ENCODE assay signal across 13 cellular contexts in the genomic region with DNA sequence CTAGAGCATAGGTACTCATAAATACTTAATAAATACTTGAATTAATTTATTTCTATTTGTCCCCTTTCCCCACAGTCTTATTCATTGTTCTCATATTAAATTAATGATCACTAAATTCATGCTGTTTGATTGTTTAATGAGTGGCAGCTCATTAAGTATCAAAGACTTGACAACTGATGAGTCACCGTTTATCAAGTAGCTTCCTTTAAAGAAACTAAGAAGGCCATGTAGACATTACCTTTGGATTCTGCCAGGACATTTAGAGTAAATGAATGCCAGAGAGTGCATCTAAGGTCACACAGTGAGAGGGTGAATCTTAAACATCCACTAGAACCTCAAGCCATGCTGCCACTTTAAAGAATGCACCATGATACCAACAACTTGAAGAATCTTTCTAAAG. TPM values are rescaled to one million over a fixed set of nuclear protein-coding genes. Genes with fewer than 3 reads are reported as not detected.
DNase-seq lines count a peak whose midpoint lies in the region; TF ChIP-seq lines count a peak whose summit lies in the region.
"Had no signal": no experiment of that assay in that cellular context is flagged by ENCODE, and none has a peak within 500 bp of the region (broad histone marks: within the 10 kb centered on the region; RNA-seq: fewer than 3 reads in every experiment).

No MANE protein-coding gene starts in this region.

- H2AFZ ChIP-seq in neural progenitor cell (replicated peaks): no peak overlapping the region

- no peak overlapping the region for H3K27ac ChIP-seq in CD4-positive, alpha-beta memory T cell (ENCODE audit: low read depth, low read length)
- H3K27ac ChIP-seq in neural progenitor cell: no peak overlapping the region

- intact Hi-C loops in CD4-positive, alpha-beta memory T cell (cut with micrococcal nuclease): no loop called here

- H3K79me2 ChIP-seq in neural progenitor cell (ENCODE audit: low read depth): no peaks in the 10 kb centered on the region

- DNase-seq in activated CD4-positive, alpha-beta T cell treated with anti-CD3 and anti-CD28 coated beads, Interleukin-2, amount 10 ng/mL, durations not matched to agents 7 days and 5 days: no peak
- DNase-seq in activated CD4-positive, alpha-beta T cell treated with anti-CD3 and anti-CD28 coated beads, Interleukin-2, amount 50 U/mL, for 48 hours: no peak
- DNase-seq in CD4-positive, alpha-beta memory T cell: no peak
- DNase-seq in kidney tubule cell (ENCODE audit: low spot score) (peak; percentile 15), neural progenitor cell (ENCODE audit: low spot score) (no peak)
- no peak for DNase-seq in T-helper 2 cell treated with Interferon-gamma antibody and Interleukin-4, amounts not matched to agents 5 μg/mL and 100 μg/mL, for 36 hours (ENCODE audit: low spot score)
- DNase-seq in stimulated activated CD4-positive, alpha-beta T cell treated with anti-CD3 and anti-CD28 coated beads, Interleukin-4, amount 100 ng/mL, for 24 hours: no peak
- DNase-seq: C1 segment of cervical spinal cord, Kasumi-1, MM.1S, NCI-H1092 treated with DMSO at 0.1 percent for 48 hours, NCI-H510A treated with DMSO at 0.1 percent for 48 hours had no signal

- H3K9ac ChIP-seq in neural progenitor cell: no peak overlapping the region

- H3K27me3 ChIP-seq in CD4-positive, alpha-beta memory T cell (ENCODE audit: insufficient read depth, low read length): no peaks in the 10 kb centered on the region
- H3K27me3 ChIP-seq in neural progenitor cell: no peaks in the 10 kb centered on the region

- peaks cover 73% of the 10 kb centered on the region for H3K36me3 Mint-ChIP-seq in activated CD4-positive, alpha-beta T cell treated with anti-CD3 and anti-CD28 coated beads, Interleukin-2, amount 10 ng/mL, durations not matched to agents 7 days and 5 days (ENCODE audit: low read depth)
- H3K36me3 Mint-ChIP-seq in CD4-positive, alpha-beta memory T cell: peaks cover 57 to 59% of the 10 kb centered on the region in 2 donors
- peaks cover 22% of the 10 kb centered on the region for H3K36me3 Mint-ChIP-seq in activated naive CD8-positive, alpha-beta T cell
- H3K36me3 Mint-ChIP-seq in neural progenitor cell: no peaks in the 10 kb centered on the region
- H3K36me3 Mint-ChIP-seq in T-helper 2 cell treated with Interferon-gamma antibody and Interleukin-4, amounts not matched to agents 5 μg/mL and 100 μg/mL, for 36 hours (ENCODE audit: low read depth): peaks cover 63% of the 10 kb centered on the region

- CTCF ChIA-PET in activated CD4-positive, alpha-beta T cell treated with anti-CD3 and anti-CD28 coated beads, Interleukin-2, amount 10 ng/mL, durations not matched to agents 7 days and 5 days (lab: Charles Lee): no interaction called here
- CTCF ChIA-PET in CD4-positive, alpha-beta memory T cell (lab: Charles Lee; ENCODE audit: partially characterized antibody): interaction anchor here (2.3 kb wide), 1 partner anchor 45 kb away, joined by 6 read pairs; no protein-coding TSS in a partner anchor

- peaks cover 58% of the 10 kb centered on the region for H3K4me1 Mint-ChIP-seq in activated CD4-positive, alpha-beta T cell treated with anti-CD3 and anti-CD28 coated beads, Interleukin-2, amount 10 ng/mL, durations not matched to agents 7 days and 5 days
- H3K4me1 Mint-ChIP-seq in CD4-positive, alpha-beta memory T cell: peaks cover 34 to 60% (median 56%) of the 10 kb centered on the region in 4 donors
- peaks cover 76% of the 10 kb centered on the region for H3K4me1 Mint-ChIP-seq in activated naive CD8-positive, alpha-beta T cell (ENCODE audit: low read depth)
- H3K4me1 Mint-ChIP-seq in neural progenitor cell: no peaks in the 10 kb centered on the region
- peaks cover 44% of the 10 kb centered on the region for H3K4me1 Mint-ChIP-seq in T-helper 2 cell treated with Interferon-gamma antibody and Interleukin-4, amounts not matched to agents 5 μg/mL and 100 μg/mL, for 36 hours (ENCODE audit: low read depth)

- H3K9me3 Mint-ChIP-seq in activated CD4-positive, alpha-beta T cell treated with anti-CD3 and anti-CD28 coated beads, Interleukin-2, amount 10 ng/mL, durations not matched to agents 7 days and 5 days: no peaks in the 10 kb centered on the region
- no peaks in the 10 kb centered on the region for H3K9me3 Mint-ChIP-seq in CD4-positive, alpha-beta memory T cell
- no peaks in the 10 kb centered on the region for H3K9me3 Mint-ChIP-seq in activated naive CD8-positive, alpha-beta T cell (ENCODE audit: low read depth)
- H3K9me3 Mint-ChIP-seq in neural progenitor cell: no peaks in the 10 kb centered on the region
- H3K9me3 Mint-ChIP-seq in T-helper 2 cell treated with Interferon-gamma antibody and Interleukin-4, amounts not matched to agents 5 μg/mL and 100 μg/mL, for 36 hours: no peaks in the 10 kb centered on the region

- H3F3A ChIP-seq in neural progenitor cell (ENCODE audit: low read depth): no peaks in the 10 kb centered on the region

- no peaks in the 10 kb centered on the region for H3K27me3 Mint-ChIP-seq in activated CD4-positive, alpha-beta T cell treated with anti-CD3 and anti-CD28 coated beads, Interleukin-2, amount 10 ng/mL, durations not matched to agents 7 days and 5 days
- no peaks in the 10 kb centered on the region for H3K27me3 Mint-ChIP-seq in CD4-positive, alpha-beta memory T cell
- H3K27me3 Mint-ChIP-seq in activated naive CD8-positive, alpha-beta T cell: no peaks in the 10 kb centered on the region
- no peaks in the 10 kb centered on the region for H3K27me3 Mint-ChIP-seq in neural progenitor cell (ENCODE audit: insufficient read depth, low read depth)
- no peaks in the 10 kb centered on the region for H3K27me3 Mint-ChIP-seq in T-helper 2 cell treated with Interferon-gamma antibody and Interleukin-4, amounts not matched to agents 5 μg/mL and 100 μg/mL, for 36 hours (ENCODE audit: low read depth)

- peaks cover 31% of the 10 kb centered on the region for H3K4me1 ChIP-seq in CD4-positive, alpha-beta memory T cell (ENCODE audit: insufficient read depth, low read length)
- no peaks in the 10 kb centered on the region for H3K4me1 ChIP-seq in neural progenitor cell

- H3K27ac Mint-ChIP-seq in activated CD4-positive, alpha-beta T cell treated with anti-CD3 and anti-CD28 coated beads, Interleukin-2, amount 10 ng/mL, durations not matched to agents 7 days and 5 days: peak overlapping the region; percentile 68
- peak overlapping the region in 4 of 7 donors; percentile 43 to 62 (median 58) for H3K27ac Mint-ChIP-seq in CD4-positive, alpha-beta memory T cell
- H3K27ac Mint-ChIP-seq in activated naive CD8-positive, alpha-beta T cell: peak overlapping the region; percentile 75
- H3K27ac Mint-ChIP-seq in neural progenitor cell: no peak overlapping the region
- no peak overlapping the region for H3K27ac Mint-ChIP-seq in T-helper 2 cell treated with Interferon-gamma antibody and Interleukin-4, amounts not matched to agents 5 μg/mL and 100 μg/mL, for 36 hours

- H4K20me1 ChIP-seq in neural progenitor cell (ENCODE audit: low read depth): no peaks in the 10 kb centered on the region

- H3K36me3 ChIP-seq in CD4-positive, alpha-beta memory T cell (ENCODE audit: insufficient read depth, low read length): peaks cover 9% of the 10 kb centered on the region
- no peaks in the 10 kb centered on the region for H3K36me3 ChIP-seq in neural progenitor cell

- TF ChIP-seq CTCF in neural progenitor cell (IDR thresholded peaks at IDR 0.05): no peak

- H3K4me2 ChIP-seq in neural progenitor cell: no peak overlapping the region

- no peak overlapping the region for H3K4me3 ChIP-seq in CD4-positive, alpha-beta memory T cell (ENCODE audit: low read length in 2 of 2)
- H3K4me3 ChIP-seq in neural progenitor cell: no peak overlapping the region

- POLR2A ChIA-PET in activated CD4-positive, alpha-beta T cell treated with anti-CD3 and anti-CD28 coated beads, Interleukin-2, amount 10 ng/mL, durations not matched to agents 7 days and 5 days (lab: Charles Lee): no interaction called here
- POLR2A ChIA-PET in CD4-positive, alpha-beta memory T cell (lab: Charles Lee; ENCODE audit: partially characterized antibody): interaction anchor here (0.8 kb wide), 1 partner anchor 24 kb away, joined by 3 read pairs; no protein-coding TSS in a partner anchor

- H3K4me3 Mint-ChIP-seq in activated CD4-positive, alpha-beta T cell treated with anti-CD3 and anti-CD28 coated beads, Interleukin-2, amount 10 ng/mL, durations not matched to agents 7 days and 5 days: no peak overlapping the region
- peak overlapping the region in 1 of 8 donors; percentile 29 for H3K4me3 Mint-ChIP-seq in CD4-positive, alpha-beta memory T cell
- no peak overlapping the region for H3K4me3 Mint-ChIP-seq in activated naive CD8-positive, alpha-beta T cell
- no peak overlapping the region for H3K4me3 Mint-ChIP-seq in neural progenitor cell
- H3K4me3 Mint-ChIP-seq in T-helper 2 cell treated with Interferon-gamma antibody and Interleukin-4, amounts not matched to agents 5 μg/mL and 100 μg/mL, for 36 hours: no peak overlapping the region

- no peaks in the 10 kb centered on the region for H3K9me3 ChIP-seq in CD4-positive, alpha-beta memory T cell (ENCODE audit: control insufficient read depth in 1 of 2, low read length in 2 of 2)
- no peaks in the 10 kb centered on the region for H3K9me3 ChIP-seq in neural progenitor cell (ENCODE audit: low read depth)

RNA-seq across cellular contexts. Expression of a gene that starts 23.9 kb away (rescaled TPM):
- 1 to 10 TPM; 3.6 to 3.9 TPM for total RNA-seq in activated CD4-positive, alpha-beta T cell treated with anti-CD3 and anti-CD28 coated beads, Interleukin-2, amount 10 ng/mL, durations not matched to agents 7 days and 5 days
- total RNA-seq in CD4-positive, alpha-beta memory T cell: under 1 TPM in 1 of 2 experiments, not detected in 1; 0.19 TPM
- 1 to 10 TPM in 1 of 2 donors, not detected in 1; 1.4 TPM for polyA plus RNA-seq in CD4-positive, alpha-beta memory T cell
- total RNA-seq in neural progenitor cell (ENCODE audit: low replicate concordance): 0.06 TPM in 1 of 2 replicates, not detected in the other

RNA-seq across cellular contexts. Expression of a gene that starts 29.3 kb away (rescaled TPM):
- 100 to 1,000 TPM; 271 to 307 TPM for total RNA-seq in activated CD4-positive, alpha-beta T cell treated with anti-CD3 and anti-CD28 coated beads, Interleukin-2, amount 10 ng/mL, durations not matched to agents 7 days and 5 days
- total RNA-seq in CD4-positive, alpha-beta memory T cell: 100 to 1,000 TPM; 215 to 228 TPM
- 100 to 1,000 TPM; 199 to 307 TPM for polyA plus RNA-seq in CD4-positive, alpha-beta memory T cell
- total RNA-seq in neural progenitor cell (ENCODE audit: low replicate concordance): not detected in 2 replicates

Comparison
In these comparisons a context has a peak if more than half of its experiments do, and no peak if none do; other contexts are left out.
1. H3K27ac Mint-ChIP-seq: peak in activated CD4-positive, alpha-beta T cell treated with anti-CD3 and anti-CD28 coated beads, Interleukin-2, amount 10 ng/mL, durations not matched to agents 7 days and 5 days (single experiment), CD4-positive, alpha-beta memory T cell (4 of 7) and activated naive CD8-positive, alpha-beta T cell (single experiment); none in neural progenitor cell (single experiment) and T-helper 2 cell treated with Interferon-gamma antibody and Interleukin-4, amounts not matched to agents 5 μg/mL and 100 μg/mL, for 36 hours (single experiment).
2. RNA of a gene that starts 29.3 kb away (total RNA-seq): 271 to 307 TPM in activated CD4-positive, alpha-beta T cell treated with anti-CD3 and anti-CD28 coated beads, Interleukin-2, amount 10 ng/mL, durations not matched to agents 7 days and 5 days and 215 to 228 TPM in CD4-positive, alpha-beta memory T cell; not detected in neural progenitor cell; every median in the first group is over 100 times any median in the second.